1 cellular context compared by ENCODE assay signal in genomic region chr5:89351975-89352374, GRCh38.
A peak's percentile ranks its signal among the peaks of the same experiment; 100 is the strongest.
TF ChIP-seq lines count a peak whose summit lies in the region.

No MANE protein-coding gene starts in this region.

TF ChIP-seq in SK-N-SH, 30 proteins besides CTCF, POLR2A, EP300 and RAD21 (continued from another document):
- TF ChIP-seq ZBTB33 (IDR thresholded peaks at IDR 0.05; ENCODE audit: borderline replicate concordance, low read depth) = no peak
- no peak for TF ChIP-seq MEF2A (IDR thresholded peaks at IDR 0.05; ENCODE audit: borderline replicate concordance, low read depth)
- TF ChIP-seq USF2 (IDR thresholded peaks at IDR 0.05; ENCODE audit: borderline replicate concordance, low read depth, low read length) = no peak
- TF ChIP-seq RFX5 (IDR thresholded peaks at IDR 0.05; ENCODE audit: low read length) = no peak
- TF ChIP-seq FOXM1 (IDR thresholded peaks at IDR 0.05; ENCODE audit: low read depth) = no peak
- TF ChIP-seq, protein P1, sequence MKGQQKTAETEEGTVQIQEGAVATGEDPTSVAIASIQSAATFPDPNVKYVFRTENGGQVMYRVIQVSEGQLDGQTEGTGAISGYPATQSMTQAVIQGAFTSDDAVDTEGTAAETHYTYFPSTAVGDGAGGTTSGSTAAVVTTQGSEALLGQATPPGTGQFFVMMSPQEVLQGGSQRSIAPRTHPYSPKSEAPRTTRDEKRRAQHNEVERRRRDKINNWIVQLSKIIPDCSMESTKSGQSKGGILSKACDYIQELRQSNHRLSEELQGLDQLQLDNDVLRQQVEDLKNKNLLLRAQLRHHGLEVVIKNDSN (IDR thresholded peaks at IDR 0.05; ENCODE audit: borderline replicate concordance, low read depth) = no peak
- TF ChIP-seq, protein P2, sequence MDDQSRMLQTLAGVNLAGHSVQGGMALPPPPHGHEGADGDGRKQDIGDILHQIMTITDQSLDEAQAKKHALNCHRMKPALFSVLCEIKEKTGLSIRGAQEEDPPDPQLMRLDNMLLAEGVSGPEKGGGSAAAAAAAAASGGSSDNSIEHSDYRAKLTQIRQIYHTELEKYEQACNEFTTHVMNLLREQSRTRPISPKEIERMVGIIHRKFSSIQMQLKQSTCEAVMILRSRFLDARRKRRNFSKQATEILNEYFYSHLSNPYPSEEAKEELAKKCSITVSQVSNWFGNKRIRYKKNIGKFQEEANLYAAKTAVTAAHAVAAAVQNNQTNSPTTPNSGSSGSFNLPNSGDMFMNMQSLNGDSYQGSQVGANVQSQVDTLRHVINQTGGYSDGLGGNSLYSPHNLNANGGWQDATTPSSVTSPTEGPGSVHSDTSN (IDR thresholded peaks at IDR 0.05) = peak; percentile 52
- peak; percentile 57; the same call in 1 of the 2 replicates for TF ChIP-seq JUND (IDR thresholded peaks at IDR 0.05)
- no peak for TF ChIP-seq SIN3A (IDR thresholded peaks at IDR 0.05; ENCODE audit: borderline replicate concordance, low read depth, low read length)
- TF ChIP-seq, protein P3, sequence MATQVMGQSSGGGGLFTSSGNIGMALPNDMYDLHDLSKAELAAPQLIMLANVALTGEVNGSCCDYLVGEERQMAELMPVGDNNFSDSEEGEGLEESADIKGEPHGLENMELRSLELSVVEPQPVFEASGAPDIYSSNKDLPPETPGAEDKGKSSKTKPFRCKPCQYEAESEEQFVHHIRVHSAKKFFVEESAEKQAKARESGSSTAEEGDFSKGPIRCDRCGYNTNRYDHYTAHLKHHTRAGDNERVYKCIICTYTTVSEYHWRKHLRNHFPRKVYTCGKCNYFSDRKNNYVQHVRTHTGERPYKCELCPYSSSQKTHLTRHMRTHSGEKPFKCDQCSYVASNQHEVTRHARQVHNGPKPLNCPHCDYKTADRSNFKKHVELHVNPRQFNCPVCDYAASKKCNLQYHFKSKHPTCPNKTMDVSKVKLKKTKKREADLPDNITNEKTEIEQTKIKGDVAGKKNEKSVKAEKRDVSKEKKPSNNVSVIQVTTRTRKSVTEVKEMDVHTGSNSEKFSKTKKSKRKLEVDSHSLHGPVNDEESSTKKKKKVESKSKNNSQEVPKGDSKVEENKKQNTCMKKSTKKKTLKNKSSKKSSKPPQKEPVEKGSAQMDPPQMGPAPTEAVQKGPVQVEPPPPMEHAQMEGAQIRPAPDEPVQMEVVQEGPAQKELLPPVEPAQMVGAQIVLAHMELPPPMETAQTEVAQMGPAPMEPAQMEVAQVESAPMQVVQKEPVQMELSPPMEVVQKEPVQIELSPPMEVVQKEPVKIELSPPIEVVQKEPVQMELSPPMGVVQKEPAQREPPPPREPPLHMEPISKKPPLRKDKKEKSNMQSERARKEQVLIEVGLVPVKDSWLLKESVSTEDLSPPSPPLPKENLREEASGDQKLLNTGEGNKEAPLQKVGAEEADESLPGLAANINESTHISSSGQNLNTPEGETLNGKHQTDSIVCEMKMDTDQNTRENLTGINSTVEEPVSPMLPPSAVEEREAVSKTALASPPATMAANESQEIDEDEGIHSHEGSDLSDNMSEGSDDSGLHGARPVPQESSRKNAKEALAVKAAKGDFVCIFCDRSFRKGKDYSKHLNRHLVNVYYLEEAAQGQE (IDR thresholded peaks at IDR 0.05; ENCODE audit: low read depth, low read length) = no peak
- no peak for TF ChIP-seq GABPA (IDR thresholded peaks at IDR 0.05; ENCODE audit: low read depth)
- no peak for TF ChIP-seq NFIC (IDR thresholded peaks at IDR 0.05; ENCODE audit: borderline replicate concordance)
- no peak for TF ChIP-seq GATA2 (CRISPR knock-in tag; IDR thresholded peaks at IDR 0.05)
- no peak for TF ChIP-seq YY1 (IDR thresholded peaks at IDR 0.05; ENCODE audit: low read depth)
- TF ChIP-seq RXRA (IDR thresholded peaks at IDR 0.05; ENCODE audit: borderline replicate concordance, low read depth) = no peak
- no peak for TF ChIP-seq CHD2 (IDR thresholded peaks at IDR 0.05; ENCODE audit: low read length, partially characterized antibody)
- TF ChIP-seq FOXJ3 (CRISPR knock-in tag; IDR thresholded peaks at IDR 0.05) = no peak
